In the genomic region with DNA sequence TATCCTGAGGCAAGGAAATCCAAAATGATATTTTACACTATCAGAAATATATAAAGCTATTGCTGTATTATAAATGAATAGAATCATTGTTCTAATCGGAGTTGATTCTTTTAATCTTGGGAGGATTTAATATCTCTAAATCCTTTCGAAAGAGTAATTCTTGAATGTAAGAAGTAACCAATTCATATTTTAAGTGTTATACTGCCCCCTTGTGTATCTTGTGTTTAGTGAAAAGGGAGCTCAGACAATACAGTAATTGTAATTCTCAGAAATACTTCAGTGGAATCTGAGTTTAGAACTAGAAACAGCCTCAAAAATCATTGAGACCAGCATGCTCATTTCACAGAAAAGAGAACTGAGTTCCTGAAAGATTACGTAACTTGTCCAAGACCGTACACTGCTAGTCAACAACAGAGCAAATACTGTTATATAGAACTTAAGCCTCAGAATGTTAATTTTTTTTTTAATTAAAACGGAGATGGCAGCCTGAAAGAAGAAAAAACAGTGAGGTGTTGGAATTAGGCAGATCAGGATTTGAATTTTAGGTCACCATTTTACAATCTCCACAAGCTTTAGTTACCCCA, we compare ENCODE assay signal across 8 cellular contexts. TPM values are rescaled to one million over a fixed set of nuclear protein-coding genes. Genes with fewer than 3 reads are reported as not detected.
DNase-seq lines count a peak whose midpoint lies in the region; ATAC-seq, FAIRE-seq and TF ChIP-seq lines count a peak whose summit lies in the region.

No MANE protein-coding gene starts in this region.

- H3K4me1 ChIP-seq in RWPE2 (ENCODE audit: insufficient read depth, poor library complexity, severe bottlenecking) (no peaks in the 10 kb centered on the region), esophagus muscularis mucosa (peaks cover 0 to 3% (median 0%) of the 10 kb centered on the region in 4 donors)

- no peak overlapping the region for H3K4me3 ChIP-seq in NB4 (ENCODE audit: low read depth, low read length)
- no peak overlapping the region for H3K4me3 ChIP-seq in RWPE2 (ENCODE audit: severe bottlenecking)
- H3K4me3 ChIP-seq in esophagus muscularis mucosa: no peak overlapping the region

- H3K4me3 Mint-ChIP-seq in nephron progenitor cell: no peak overlapping the region

- H3K36me3 Mint-ChIP-seq in nephron progenitor cell (ENCODE audit: low read depth): peaks cover 20% of the 10 kb centered on the region

- peak; percentile 90 for FAIRE-seq in D721Med (lab: Jason Lieb, UNC)

- peaks cover 41% of the 10 kb centered on the region for H3K4me1 Mint-ChIP-seq in nephron progenitor cell

- intact Hi-C loops in esophagus muscularis mucosa (cut with DNase I): loop anchor here (2.0 to 10.0 kb wide), 2 partner anchors 349 to 1367 kb away; no protein-coding TSS in a partner anchor

- H3K27me3 ChIP-seq in RWPE2 (ENCODE audit: insufficient read depth, poor library complexity, severe bottlenecking) (no peaks in the 10 kb centered on the region), esophagus muscularis mucosa (no peaks in the 10 kb centered on the region)

- H3K9me3 Mint-ChIP-seq in nephron progenitor cell: no peaks in the 10 kb centered on the region

- H3K9me3 ChIP-seq in RWPE2 (ENCODE audit: severe bottlenecking) (no peaks in the 10 kb centered on the region), esophagus muscularis mucosa (no peaks in the 10 kb centered on the region)

- WGBS in esophagus muscularis mucosa: 37% methylated on average over 5 of the region's 5 CpGs

- H3K27ac ChIP-seq in RWPE2 (ENCODE audit: poor library complexity, severe bottlenecking): no peak overlapping the region
- H3K27ac ChIP-seq in esophagus muscularis mucosa (replicated peaks in 1 of 4): peak overlapping the region in 1 of 4 donors; percentile 0

- peak; percentile 73 for TF ChIP-seq CTCF in D721Med (IDR thresholded peaks at IDR 0.05; ENCODE audit: insufficient read depth, missing control alignments)
- TF ChIP-seq CTCF in NB4 (IDR thresholded peaks at IDR 0.05; ENCODE audit: low read depth, low read length): peak; percentile 19
- peak; percentile 78 for TF ChIP-seq CTCF in RWPE2 (IDR thresholded peaks at IDR 0.05; ENCODE audit: poor library complexity, severe bottlenecking)
- peak; percentile 56 to 71 (median 69) for TF ChIP-seq CTCF in esophagus muscularis mucosa (IDR thresholded peaks at IDR 0.05)
- TF ChIP-seq CTCF in nephron progenitor cell (IDR thresholded peaks at IDR 0.05): peak; percentile 78

- no peak for TF ChIP-seq EP300 in esophagus muscularis mucosa (IDR thresholded peaks at IDR 0.05)

- ATAC-seq in GM21717 (IDR thresholded peaks at IDR 0.05; ENCODE audit: unreplicated experiment) (peak; percentile 74), RWPE2 (ENCODE audit: low read depth) (0 out of 3 replicates have a peak, but pooled peaks have one; percentile 51), HG02588 (IDR thresholded peaks at IDR 0.05; ENCODE audit: unreplicated experiment) (no peak)

- no peaks in the 10 kb centered on the region for H3K27me3 Mint-ChIP-seq in nephron progenitor cell (ENCODE audit: low read depth, poor library complexity)

- TF ChIP-seq POLR2A in NB4 (IDR thresholded peaks at IDR 0.05; ENCODE audit: extremely low read depth, insufficient read length): no peak
- TF ChIP-seq POLR2A in esophagus muscularis mucosa (IDR thresholded peaks at IDR 0.05; ENCODE audit: low read depth): no peak

- H3K36me3 ChIP-seq in RWPE2 (ENCODE audit: low read depth): no peaks in the 10 kb centered on the region
- H3K36me3 ChIP-seq in esophagus muscularis mucosa: no peaks in the 10 kb centered on the region

- peak; percentile 20 for DNase-seq in D721Med (ENCODE audit: insufficient read length, low spot score)
- peak; percentile 60 for DNase-seq in NB4 (ENCODE audit: low read depth)
- DNase-seq in RWPE2 (ENCODE audit: low spot score): no peak
- no peak for DNase-seq in esophagus muscularis mucosa (ENCODE audit: extremely low spot score)
- DNase-seq in nephron progenitor cell: peak; percentile 8
- DNase-seq in mesenteric fat pad (ENCODE audit: low spot score): no peak

- H3K27ac Mint-ChIP-seq in nephron progenitor cell: no peak overlapping the region

RNA-seq across cellular contexts. Expression of a gene that starts 42.9 kb away (rescaled TPM):
- total RNA-seq in esophagus muscularis mucosa (under 1 TPM; under 0.01 to 0.52 (median 0.36) TPM), mesenteric fat pad (not detected)

Comparison
In these comparisons a context has a peak if more than half of its experiments do, and no peak if none do; other contexts are left out.
1. DNase-seq: peak in D721Med (single experiment), NB4 (single experiment) and nephron progenitor cell (single experiment); none in RWPE2 (single experiment), esophagus muscularis mucosa (single experiment) and mesenteric fat pad (single experiment).
2. CTCF ChIP-seq: peak in every context shown above with its lines; median percentile 78 in RWPE2; 78 in nephron progenitor cell; 73 in D721Med; 69 in esophagus muscularis mucosa; 19 in NB4.